ENCODE assay signal across 20 cellular contexts in the genomic region with DNA sequence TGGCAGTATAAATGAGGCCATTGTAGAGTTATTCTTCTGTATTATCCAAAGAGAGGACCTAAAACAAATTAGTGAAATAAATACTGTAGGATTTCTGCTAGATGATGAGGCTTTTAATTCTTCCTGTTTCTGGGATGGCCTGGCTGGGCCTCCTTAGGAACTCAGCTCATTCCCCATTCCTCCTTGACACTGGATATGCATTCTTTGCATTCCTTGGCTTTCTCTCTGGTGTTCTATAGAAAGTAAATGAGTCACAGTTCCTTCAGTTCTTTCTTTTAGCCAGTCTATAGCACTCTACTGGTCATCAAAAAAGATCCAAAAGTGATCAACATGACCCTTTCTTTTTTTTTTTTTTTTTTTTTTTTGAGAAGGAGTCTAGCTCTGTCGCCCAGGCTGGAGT. TPM values are rescaled to one million over a fixed set of nuclear protein-coding genes. Genes with fewer than 3 reads are reported as not detected.
A peak's percentile ranks its signal among the peaks of the same experiment; 100 is the strongest.
DNase-seq lines count a peak whose midpoint lies in the region; ATAC-seq and TF ChIP-seq lines count a peak whose summit lies in the region.
"Had no signal": no experiment of that assay in that cellular context is flagged by ENCODE, and none has a peak within 500 bp of the region (broad histone marks: within the 10 kb centered on the region; RNA-seq: fewer than 3 reads in every experiment).

No MANE protein-coding gene starts in this region.

- H3K4me3 Mint-ChIP-seq in neural progenitor cell = no peak overlapping the region
- no peak overlapping the region for H3K4me3 Mint-ChIP-seq in effector memory CD8-positive, alpha-beta T cell
- H3K4me3 Mint-ChIP-seq: activated T-cell treated with anti-CD3 and anti-CD28 coated beads, Interleukin-2, amount 50 U/mL, for 72 hours had no signal

- no peak overlapping the region for H3K27ac Mint-ChIP-seq in neural progenitor cell
- no peak overlapping the region for H3K27ac Mint-ChIP-seq in effector memory CD8-positive, alpha-beta T cell
- H3K27ac Mint-ChIP-seq: activated T-cell treated with anti-CD3 and anti-CD28 coated beads, Interleukin-2, amount 50 U/mL, for 72 hours had no signal

- H3K27me3 Mint-ChIP-seq in neural progenitor cell (ENCODE audit: insufficient read depth, low read depth) = peaks cover 5% of the 10 kb centered on the region
- peaks cover 70 to 79% of the 10 kb centered on the region in 2 donors for H3K27me3 Mint-ChIP-seq in effector memory CD8-positive, alpha-beta T cell

- ATAC-seq in GM18517 (IDR thresholded peaks at IDR 0.05; ENCODE audit: unreplicated experiment) = no peak
- no peak for ATAC-seq in GM21447 (IDR thresholded peaks at IDR 0.05; ENCODE audit: unreplicated experiment)
- no peak for ATAC-seq in effector memory CD8-positive, alpha-beta T cell (replicated peaks)
- ATAC-seq: activated T-cell treated with anti-CD3 and anti-CD28 coated beads, Interleukin-2, amount 50 U/mL, for 72 hours; stimulated activated naive CD8-positive, alpha-beta T cell treated with anti-CD3 and anti-CD28 coated beads, Interleukin-15, Interleukin-2, amounts not matched to agents 100 U/mL and 50 U/mL, for 24 hours had no signal

- H3K79me2 ChIP-seq in neural progenitor cell (ENCODE audit: low read depth) = no peaks in the 10 kb centered on the region

- peak overlapping the region; percentile 71; the same call in 1 of the 2 replicates for H3K27ac ChIP-seq in HUES6 (ENCODE audit: low read depth, low read length)
- no peak overlapping the region for H3K27ac ChIP-seq in neural progenitor cell
- H3K27ac ChIP-seq: BLaER1, SJSA1, skin epidermis, uterus had no signal

- H3K36me3 Mint-ChIP-seq in neural progenitor cell = no peaks in the 10 kb centered on the region
- no peaks in the 10 kb centered on the region for H3K36me3 Mint-ChIP-seq in effector memory CD8-positive, alpha-beta T cell (ENCODE audit: insufficient read depth)

- H3K4me1 ChIP-seq in HUES6 (ENCODE audit: control insufficient read depth, insufficient read depth, low read length) (peaks cover 7% of the 10 kb centered on the region), neural progenitor cell (no peaks in the 10 kb centered on the region)
- H3K4me1 ChIP-seq: BLaER1, SJSA1, uterus had no signal

- H3K9ac ChIP-seq in HUES6 (ENCODE audit: low read length) (no peak overlapping the region), neural progenitor cell (no peak overlapping the region)
- H3K9ac ChIP-seq: BLaER1 had no signal

- H3K9me3 Mint-ChIP-seq in neural progenitor cell = peaks cover 4% of the 10 kb centered on the region
- peaks cover 0 to 4% of the 10 kb centered on the region in 2 donors for H3K9me3 Mint-ChIP-seq in effector memory CD8-positive, alpha-beta T cell

- 0 out of 2 replicates have a peak, but pooled peaks cover 8% of the 10 kb centered on the region for H3K9me3 ChIP-seq in HUES6 (ENCODE audit: control insufficient read depth, insufficient read depth, low read depth, low read length)
- no peaks in the 10 kb centered on the region for H3K9me3 ChIP-seq in neural progenitor cell (ENCODE audit: low read depth)
- H3K9me3 ChIP-seq: SJSA1, uterus had no signal

- no peaks in the 10 kb centered on the region for H3F3A ChIP-seq in neural progenitor cell (ENCODE audit: low read depth)

- H3K4me2 ChIP-seq in neural progenitor cell = no peak overlapping the region
- H3K4me2 ChIP-seq: BLaER1 had no signal

- TF ChIP-seq CTCF in neural progenitor cell (IDR thresholded peaks at IDR 0.05) = no peak

- H3K36me3 ChIP-seq in HUES6 (ENCODE audit: control insufficient read depth, insufficient read depth, low read length) (no peaks in the 10 kb centered on the region), neural progenitor cell (no peaks in the 10 kb centered on the region)
- H3K36me3 ChIP-seq: BLaER1, SJSA1, uterus had no signal

- no peak overlapping the region for H2AFZ ChIP-seq in neural progenitor cell (replicated peaks)

- DNase-seq in dedifferentiated amniotic fluid mesenchymal stem cell (ENCODE audit: extremely low spot score) (peak; percentile 38), neural progenitor cell (ENCODE audit: low spot score) (peak; percentile 54)
- no peak for DNase-seq in effector memory CD8-positive, alpha-beta T cell
- DNase-seq: activated CD4-positive, alpha-beta T cell treated with anti-CD3 and anti-CD28 coated beads, Interleukin-2, amount 50 U/mL, for 1 hour; activated T-cell treated with anti-CD3 and anti-CD28 coated beads, Interleukin-2, amount 50 U/mL, for 72 hours; MV-4-11; NK-92 treated with Interleukin-12 subunit alpha and Interleukin-12 subunit beta, amount 100 ng/mL, for 24 hours; stimulated activated naive CD8-positive, alpha-beta T cell treated with anti-CD3 and anti-CD28 coated beads, Interleukin-15, Interleukin-2, amounts not matched to agents 100 U/mL and 50 U/mL, for 24 hours; uterus had no signal

- no peaks in the 10 kb centered on the region for H3K4me1 Mint-ChIP-seq in neural progenitor cell
- no peaks in the 10 kb centered on the region for H3K4me1 Mint-ChIP-seq in effector memory CD8-positive, alpha-beta T cell (ENCODE audit: low read depth in 2 of 2)

- H3K27me3 ChIP-seq in HUES6 (ENCODE audit: control insufficient read depth, insufficient read depth, low read length) (no peaks in the 10 kb centered on the region), neural progenitor cell (no peaks in the 10 kb centered on the region)
- H3K27me3 ChIP-seq: BLaER1, SJSA1, uterus had no signal

- H4K20me1 ChIP-seq in neural progenitor cell (ENCODE audit: low read depth) = no peaks in the 10 kb centered on the region
- H4K20me1 ChIP-seq: BLaER1 had no signal

- H3K4me3 ChIP-seq in HUES6 (ENCODE audit: low read depth, low read length) (no peak overlapping the region), neural progenitor cell (no peak overlapping the region)
- H3K4me3 ChIP-seq: BLaER1, SJSA1, skin epidermis, uterus had no signal

RNA-seq across cellular contexts. Expression of a gene that starts 8.6 kb away (rescaled TPM):
- not detected in 2 replicates for total RNA-seq in neural progenitor cell (ENCODE audit: low replicate concordance)
- total RNA-seq: activated T-cell treated with anti-CD3 and anti-CD28 coated beads, Interleukin-2, amount 50 U/mL, for 72 hours; dermis microvascular lymphatic vessel endothelial cell; fibroblast of lung; HT-29; mesenteric fat pad; osteoblast; SJSA1; uterus had no signal

RNA-seq across cellular contexts. Expression of a gene that starts 9.2 kb away (rescaled TPM):
- total RNA-seq in neural progenitor cell (ENCODE audit: low replicate concordance) = not detected in 2 replicates
- total RNA-seq: activated T-cell treated with anti-CD3 and anti-CD28 coated beads, Interleukin-2, amount 50 U/mL, for 72 hours; dermis microvascular lymphatic vessel endothelial cell; fibroblast of lung; HT-29; mesenteric fat pad; osteoblast; SJSA1; uterus had no signal

RNA-seq across cellular contexts. Expression of a gene that starts 9.3 kb away (rescaled TPM):
- total RNA-seq in neural progenitor cell (ENCODE audit: low replicate concordance) = not detected in 2 replicates
- total RNA-seq: activated T-cell treated with anti-CD3 and anti-CD28 coated beads, Interleukin-2, amount 50 U/mL, for 72 hours; dermis microvascular lymphatic vessel endothelial cell; fibroblast of lung; HT-29; mesenteric fat pad; osteoblast; SJSA1; uterus had no signal

RNA-seq across cellular contexts. Expression of a gene that starts 32.9 kb away (rescaled TPM):
- not detected in 2 replicates for total RNA-seq in neural progenitor cell (ENCODE audit: low replicate concordance)
- total RNA-seq: activated T-cell treated with anti-CD3 and anti-CD28 coated beads, Interleukin-2, amount 50 U/mL, for 72 hours; dermis microvascular lymphatic vessel endothelial cell; fibroblast of lung; HT-29; mesenteric fat pad; osteoblast; SJSA1; uterus had no signal

RNA-seq across cellular contexts. Expression of a gene that starts 40.1 kb away (rescaled TPM):
- not detected in 2 replicates for total RNA-seq in neural progenitor cell (ENCODE audit: low replicate concordance)
- total RNA-seq: activated T-cell treated with anti-CD3 and anti-CD28 coated beads, Interleukin-2, amount 50 U/mL, for 72 hours; dermis microvascular lymphatic vessel endothelial cell; fibroblast of lung; HT-29; mesenteric fat pad; osteoblast; SJSA1 had no signal

Comparison
In these comparisons a context has a peak if more than half of its experiments do, and no peak if none do; other contexts are left out.
1. DNase-seq: peak in dedifferentiated amniotic fluid mesenchymal stem cell (single experiment) and neural progenitor cell (single experiment); none in effector memory CD8-positive, alpha-beta T cell (0 of 3).